ENCODE assay signal across 25 cellular contexts in genomic region chr6:63538550-63538949, GRCh38.
"Had no signal": no experiment of that assay in that cellular context is flagged by ENCODE, and none has a peak within 500 bp of the region (broad histone marks: within the 10 kb centered on the region; RNA-seq: fewer than 3 reads in every experiment).

No MANE protein-coding gene starts in this region.

- H3K4me2 ChIP-seq: SK-N-SH had no signal

- FAIRE-seq: TTC549 had no signal

- H3K36me3 ChIP-seq: ascending aorta, cardiac muscle cell, SJSA1 had no signal

- H3K9me3 ChIP-seq: ascending aorta, SJSA1, SK-N-SH had no signal

- H3K27ac ChIP-seq: ascending aorta, cardiac muscle cell, SJSA1 had no signal

- H3K27me3 ChIP-seq: ascending aorta, SJSA1 had no signal

- H3K4me3 ChIP-seq: ascending aorta, cardiac muscle cell, SJSA1 had no signal

- H3K4me1 ChIP-seq: ascending aorta, SJSA1 had no signal

- H3K9me2 ChIP-seq: SK-N-SH had no signal

- DNase-seq: activated CD4-positive, alpha-beta T cell treated with anti-CD3 and anti-CD28 coated beads for 36 hours; activated CD4-positive, alpha-beta T cell treated with anti-CD3 and anti-CD28 coated beads, Interleukin-2, amount 10 ng/mL, durations not matched to agents 7 days and 5 days; activated CD4-positive, alpha-beta T cell treated with anti-CD3 and anti-CD28 coated beads, Interleukin-2, amount 50 U/mL, for 48 hours; activated CD8-positive, alpha-beta T cell treated with anti-CD3 and anti-CD28 coated beads, Interleukin-2, amount 10 ng/mL, durations not matched to agents 7 days and 5 days; activated gamma-delta T cell; activated naive CD4-positive, alpha-beta T cell treated with Interleukin-2 at 50 U/mL for 16 hours; activated naive CD8-positive, alpha-beta T cell treated with anti-CD3 and anti-CD28 coated beads, Interleukin-2, amount 10 ng/mL, durations not matched to agents 7 days and 5 days; activated T-cell treated with anti-CD3 and anti-CD28 coated beads, Interleukin-2, amount 50 U/mL, for 24 hours; amygdala; NCI-H1048; NCI-H1105 treated with DMSO at 0.1 percent for 48 hours; NCI-H1436; NCI-H1694; NCI-H2029; NCI-H345; NCI-H524 treated with DMSO at 0.1 percent for 48 hours; NK-92 treated with Interleukin-12 subunit alpha and Interleukin-12 subunit beta, amount 100 ng/mL, for 24 hours; SHP77 treated with DMSO at 0.1 percent for 48 hours; SK-N-SH had no signal

- ATAC-seq: activated CD4-positive, alpha-beta T cell treated with anti-CD3 and anti-CD28 coated beads for 36 hours; activated CD4-positive, CD25-positive, alpha-beta regulatory T cell treated with anti-CD3 and anti-CD28 coated beads, Interleukin-2, amount 50 U/mL, for 24 hours; activated CD8-positive, alpha-beta T cell treated with anti-CD3 and anti-CD28 coated beads, Interleukin-2, amount 10 ng/mL, durations not matched to agents 7 days and 5 days; WTC11 had no signal
